8 cellular contexts compared by ENCODE assay signal in genomic region chr6:109094351-109095035, GRCh38. TPM values are rescaled to one million over a fixed set of nuclear protein-coding genes. Genes with fewer than 3 reads are reported as not detected.
DNase-seq lines count a peak whose midpoint lies in the region; ATAC-seq and TF ChIP-seq lines count a peak whose summit lies in the region.

Gene SESN1, minus strand, starts transcription at chr6:109094846. Its CDS starts 773 bp downstream, at chr6:109094073.

- DNase-seq in AML-193 (lab: John Stamatoyannopoulos, UW), result peak; percentile 85 to 90
- DNase-seq in NCI-H510A (lab: John Stamatoyannopoulos, UW), result peak; percentile 6
- peak; percentile 69 for DNase-seq in activated CD4-positive, alpha-beta T cell treated with anti-CD3 and anti-CD28 coated beads for 1 hour
- DNase-seq in cerebellum (ENCODE audit: low spot score), result peak; percentile 88
- DNase-seq in kidney epithelial cell (ENCODE audit: low read depth), result peak; percentile 61
- DNase-seq in stimulated activated CD4-positive, alpha-beta T cell treated with anti-CD3 and anti-CD28 coated beads, Interleukin-15, amount 100 ng/mL, for 24 hours, result peak; percentile 98

- no peaks in the 10 kb centered on the region for H3K27me3 ChIP-seq in kidney epithelial cell (ENCODE audit: control insufficient read depth, insufficient read depth, low read length)

- peak within 1 kb of the TSS; percentile 90 for H3K4me3 ChIP-seq in kidney epithelial cell (ENCODE audit: low read depth, low read length)

- no peaks in the 10 kb centered on the region for H3K36me3 ChIP-seq in kidney epithelial cell (ENCODE audit: control insufficient read depth, insufficient read depth, low read length)

- ATAC-seq in GM19035 (IDR thresholded peaks at IDR 0.05; ENCODE audit: unreplicated experiment) (peak; percentile 66), HG03342 (IDR thresholded peaks at IDR 0.05; ENCODE audit: unreplicated experiment) (peak; percentile 63)

- no peak for TF ChIP-seq CTCF in kidney epithelial cell (IDR thresholded peaks at IDR 0.05; ENCODE audit: insufficient read depth, low read length, poor library complexity, severe bottlenecking)

RNA-seq across cellular contexts. Expression of gene SESN1, which starts in this region (rescaled TPM):
- total RNA-seq in cerebellum, result 38.7 TPM
- total RNA-seq in kidney epithelial cell, result 10.3 and 13.2 TPM in 2 replicates

Comparison
In these comparisons a context has a peak if more than half of its experiments do, and no peak if none do; other contexts are left out.
1. Peak in every context shown above with its lines: DNase-seq, ATAC-seq and H3K4me3 ChIP-seq.
2. DNase-seq: peak in every context shown above with its lines; median percentile 98 in stimulated activated CD4-positive, alpha-beta T cell treated with anti-CD3 and anti-CD28 coated beads, Interleukin-15, amount 100 ng/mL, for 24 hours; 88 in cerebellum; 88 in AML-193; 69 in activated CD4-positive, alpha-beta T cell treated with anti-CD3 and anti-CD28 coated beads for 1 hour; 61 in kidney epithelial cell; 6 in NCI-H510A.